In genomic region chr14:24115451-24116110, GRCh38 we compare ENCODE assay signal across 9 cellular contexts. TPM values are rescaled to one million over a fixed set of nuclear protein-coding genes. Genes with fewer than 3 reads are reported as not detected.
DNase-seq lines count a peak whose midpoint lies in the region; ATAC-seq, FAIRE-seq and TF ChIP-seq lines count a peak whose summit lies in the region.
"Had no signal": no experiment of that assay in that cellular context is flagged by ENCODE, and none has a peak within 500 bp of the region (broad histone marks: within the 10 kb centered on the region; RNA-seq: fewer than 3 reads in every experiment).

No MANE protein-coding gene starts in this region.

- ATAC-seq in HCT116 (no peak), right cardiac atrium (no peak), HG03442 (IDR thresholded peaks at IDR 0.05; ENCODE audit: unreplicated experiment) (no peak)

- TSS peak; percentile 67 for BruUV-seq in HCT116 (replicated peaks; lab: Mats Ljungman, UMichigan)

- CTCF ChIA-PET in HCT116 (lab: Charles Lee): interaction anchor here (1.2 to 2.7 kb wide), 6 partner anchors 18 to 182 kb away, joined by 3 to 11 read pairs (median 8); partner anchors contain the start of gene EMC9
- CTCF ChIA-PET in activated CD4-positive, alpha-beta memory T cell treated with anti-CD3 and anti-CD28 coated beads for 36 hours (lab: Charles Lee): interaction anchor here (0.7 to 4.6 kb wide), 17 partner anchors 7 to 218 kb away, joined by 3 to 33 read pairs (median 7); partner anchors contain the start of genes CIDEB, EMC9, IRF9 and PCK2

- no peaks in the 10 kb centered on the region for H4K20me1 ChIP-seq in HCT116 (ENCODE audit: insufficient read depth)

- peaks cover 22% of the 10 kb centered on the region for H3K4me1 Mint-ChIP-seq in activated CD4-positive, alpha-beta memory T cell treated with anti-CD3 and anti-CD28 coated beads for 36 hours (ENCODE audit: low read depth)

- H3K9ac ChIP-seq in HCT116 (ENCODE audit: low read length): peak overlapping the region; percentile 84

- peaks cover 36% of the 10 kb centered on the region for H3K36me3 Mint-ChIP-seq in activated CD4-positive, alpha-beta memory T cell treated with anti-CD3 and anti-CD28 coated beads for 36 hours

- peak overlapping the region; percentile 95 for H3K4me2 ChIP-seq in HCT116 (ENCODE audit: low read length)

- H3K4me1 ChIP-seq in HCT116 (ENCODE audit: control insufficient read depth in 1 of 2, insufficient read depth in 2 of 2, low read length in 2 of 2) (peaks cover 6 to 16% of the 10 kb centered on the region in 2 experiments; a peak in 3 of 4 replicates), right cardiac atrium (ENCODE audit: control insufficient read depth, insufficient read depth, low read length) (peaks cover 3% of the 10 kb centered on the region), small intestine (ENCODE audit: control insufficient read depth in 2 of 2, insufficient read depth in 1 of 2, low read depth in 1 of 2, low read length in 1 of 2) (peaks cover 0 to 13% of the 10 kb centered on the region in 2 donors)

- H3K4me3 Mint-ChIP-seq in activated CD4-positive, alpha-beta memory T cell treated with anti-CD3 and anti-CD28 coated beads for 36 hours: peak overlapping the region; percentile 95

- TF ChIP-seq POLR2A in HCT116 (IDR thresholded peaks at IDR 0.05; ENCODE audit: borderline replicate concordance, extremely low read depth, insufficient read depth, insufficient read length): no peak

- DNase-seq in HCT116 (ENCODE audit: low read depth, low spot score) (no peak), right cardiac atrium (peak in 1 of 3 donors; percentile 60), small intestine (no peak), NCI-H2171 (lab: John Stamatoyannopoulos, UW) (no peak), NCI-H146 treated with DMSO at 0.1 percent for 48 hours (lab: John Stamatoyannopoulos, UW; ENCODE audit: unreplicated experiment) (no peak), GM03348 (ENCODE audit: low spot score) (no peak)
- DNase-seq in activated CD4-positive, alpha-beta memory T cell treated with anti-CD3 and anti-CD28 coated beads for 36 hours: peak; percentile 26

- H3K4me3 ChIP-seq in HCT116 (replicated peaks in 1 of 2; ENCODE audit: low read depth in 1 of 2, low read length in 2 of 2): peak overlapping the region; percentile 86 to 92
- H3K4me3 ChIP-seq in right cardiac atrium (ENCODE audit: low read length): peak overlapping the region; percentile 61
- H3K4me3 ChIP-seq in small intestine (ENCODE audit: low read depth in 1 of 2, low read length in 2 of 2): peak overlapping the region; percentile 72 to 95

- H3K9me2 ChIP-seq in HCT116 (ENCODE audit: insufficient read depth): no peaks in the 10 kb centered on the region

- peak overlapping the region; percentile 23 for H2AFZ ChIP-seq in HCT116 (ENCODE audit: low read depth, low read length, poor library complexity, severe bottlenecking)

- peak overlapping the region; percentile 100 for H3K27ac Mint-ChIP-seq in activated CD4-positive, alpha-beta memory T cell treated with anti-CD3 and anti-CD28 coated beads for 36 hours

- H3K27me3 ChIP-seq in HCT116 (ENCODE audit: insufficient read depth, low read length) (no peaks in the 10 kb centered on the region), right cardiac atrium (ENCODE audit: control insufficient read depth, insufficient read depth) (no peaks in the 10 kb centered on the region), small intestine (ENCODE audit: control insufficient read depth in 2 of 2, insufficient read depth in 2 of 2, low read length in 2 of 2) (no peaks in the 10 kb centered on the region)

- POLR2A ChIA-PET in HCT116 (lab: Charles Lee): interaction anchor here (1.0 to 2.6 kb wide), 11 partner anchors 9 to 73 kb away, joined by 3 to 49 read pairs (median 8); partner anchors contain the start of genes EMC9, FITM1, IPO4 and IRF9
- POLR2A ChIA-PET in activated CD4-positive, alpha-beta memory T cell treated with anti-CD3 and anti-CD28 coated beads for 36 hours (lab: Charles Lee): interaction anchor here (1.2 to 6.6 kb wide), 14 partner anchors 9 to 158 kb away, joined by 4 to 73 read pairs (median 15); partner anchors contain the start of genes CHMP4A, EMC9, IRF9 and PCK2

- 3% methylated on average over 14 of the region's 14 CpGs for WGBS in right cardiac atrium
- 0 to 3% (median 3%) methylated on average over 14 of the region's 14 CpGs for WGBS in small intestine, 3 donors

- no peak for TF ChIP-seq RAD21 in HCT116 (IDR thresholded peaks at IDR 0.05; ENCODE audit: low read depth)

- no peaks in the 10 kb centered on the region for H3K27me3 Mint-ChIP-seq in activated CD4-positive, alpha-beta memory T cell treated with anti-CD3 and anti-CD28 coated beads for 36 hours

- intact Hi-C loops in HCT116 (cut with micrococcal nuclease) (loop anchor here (2.0 kb wide), 1 partner anchor 45 kb away; the partner anchor contains the start of gene IRF9), right cardiac atrium (cut with DNase I) (no loop called here)
- intact Hi-C loops in activated CD4-positive, alpha-beta memory T cell treated with anti-CD3 and anti-CD28 coated beads for 36 hours (cut with micrococcal nuclease): loop anchor here (1.0 to 2.0 kb wide), 5 partner anchors 21 to 646 kb away; partner anchors contain the start of genes CARMIL3, GMPR2, IPO4 and NEDD8

- H3K9me3 ChIP-seq in HCT116 (ENCODE audit: control insufficient read depth in 1 of 2, insufficient read depth in 1 of 2, low read depth in 1 of 2, low read length in 2 of 2): no peaks in the 10 kb centered on the region
- no peaks in the 10 kb centered on the region for H3K9me3 ChIP-seq in right cardiac atrium (ENCODE audit: control insufficient read depth, low read length)
- H3K9me3 ChIP-seq in small intestine (ENCODE audit: control insufficient read depth, low read depth): no peaks in the 10 kb centered on the region

- H3K36me3 ChIP-seq in HCT116 (ENCODE audit: control insufficient read depth in 1 of 2, insufficient read depth in 2 of 2, low read length in 2 of 2) (peaks cover 10 to 14% of the 10 kb centered on the region in 2 experiments), small intestine (ENCODE audit: control insufficient read depth in 2 of 2, insufficient read depth in 2 of 2, low read length in 2 of 2) (peaks cover 1 to 7% of the 10 kb centered on the region in 2 donors)

- H3K9me3 Mint-ChIP-seq in activated CD4-positive, alpha-beta memory T cell treated with anti-CD3 and anti-CD28 coated beads for 36 hours: no peaks in the 10 kb centered on the region

- H3K27ac ChIP-seq in HCT116 (ENCODE audit: low read depth, low read length) (peak overlapping the region; percentile 97), right cardiac atrium (ENCODE audit: low read length) (peak overlapping the region; percentile 61), small intestine (ENCODE audit: low read depth in 1 of 2, low read length in 1 of 2) (peak overlapping the region; percentile 84 to 100)

- FAIRE-seq in small intestine (lab: Jason Lieb, UNC): no peak
- FAIRE-seq: colon had no signal

- H3K79me2 ChIP-seq in HCT116 (ENCODE audit: insufficient read depth, low read length): peaks cover 14% of the 10 kb centered on the region; the same call in 1 of the 2 replicates

- RAD21 ChIA-PET in HCT116 (lab: Charles Lee; ENCODE audit: low non-redundant PET in 1 of 2, low total read pairs in 2 of 2, uncharacterized antibody in 2 of 2, unreplicated experiment in 2 of 2): interaction anchor here (0.5 to 1.6 kb wide), 4 partner anchors 22 to 450 kb away, joined by 3 to 10 read pairs (median 4); partner anchors contain the start of gene EMC9 (in 1 of the 2)

- TF ChIP-seq CTCF in HCT116 (IDR thresholded peaks at IDR 0.05 in 2 of 3, conservative IDR thresholded peaks at IDR 0.05 in 1 of 3; ENCODE audit: borderline replicate concordance in 1 of 3, insufficient read depth in 1 of 3, low read depth in 2 of 3, low read length in 2 of 3): no peak

TF ChIP-seq in HCT116, 20 proteins besides CTCF, POLR2A, EP300 and RAD21 (continues in another document):
- TF ChIP-seq POLR2AphosphoS5 (IDR thresholded peaks at IDR 0.05; ENCODE audit: low read depth, low read length): no peak
- no peak for TF ChIP-seq ELF1 (IDR thresholded peaks at IDR 0.05; ENCODE audit: borderline replicate concordance, low read depth)
- TF ChIP-seq ZNF274 (IDR thresholded peaks at IDR 0.05; ENCODE audit: low read depth, low read length): no peak
- TF ChIP-seq, protein P1, sequence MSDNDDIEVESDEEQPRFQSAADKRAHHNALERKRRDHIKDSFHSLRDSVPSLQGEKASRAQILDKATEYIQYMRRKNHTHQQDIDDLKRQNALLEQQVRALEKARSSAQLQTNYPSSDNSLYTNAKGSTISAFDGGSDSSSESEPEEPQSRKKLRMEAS (IDR thresholded peaks at IDR 0.05): no peak
- no peak for TF ChIP-seq SRF (IDR thresholded peaks at IDR 0.05; ENCODE audit: low read depth)

RNA-seq across cellular contexts. Expression of gene NRL, which starts 0.8 kb away (rescaled TPM):
- total RNA-seq in HCT116 (2021; ENCODE audit: unreplicated experiment): 0.66 TPM
- polyA plus RNA-seq in HCT116 (2012): 0.50 and 0.68 TPM in 2 replicates
- 1 to 10 TPM; 1.2 to 1.9 TPM for total RNA-seq in activated CD4-positive, alpha-beta memory T cell treated with anti-CD3 and anti-CD28 coated beads for 36 hours
- total RNA-seq in right cardiac atrium: 1 to 10 TPM in 3 of 4 donors, under 1 TPM in 1; 0.79 to 2.9 (median 2.4) TPM
- polyA plus RNA-seq in right cardiac atrium: 2.6 TPM
- polyA plus RNA-seq in small intestine: 1 to 10 TPM; 2.4 to 4.0 (median 2.9) TPM

RNA-seq across cellular contexts. Expression of gene DCAF11, which starts 1.0 kb away (rescaled TPM):
- total RNA-seq in HCT116 (2021; ENCODE audit: unreplicated experiment) (47.5 TPM), right cardiac atrium (10 to 100 TPM; 50.6 to 70.7 (median 62.6) TPM)
- polyA plus RNA-seq in HCT116 (2012): 40.1 and 45.9 TPM in 2 replicates
- 10 to 100 TPM; 85.6 to 91.8 TPM for total RNA-seq in activated CD4-positive, alpha-beta memory T cell treated with anti-CD3 and anti-CD28 coated beads for 36 hours
- polyA plus RNA-seq in right cardiac atrium (33.1 TPM), small intestine (100 to 1,000 TPM in 1 of 3 donors, 10 to 100 TPM in 2; 72.1 to 122 (median 76.3) TPM)

RNA-seq across cellular contexts. Expression of gene FITM1, which starts 14.9 kb away (rescaled TPM):
- 0.81 TPM for total RNA-seq in HCT116 (2021; ENCODE audit: unreplicated experiment)
- polyA plus RNA-seq in HCT116 (2012): 0.26 and 0.62 TPM in 2 replicates
- total RNA-seq in activated CD4-positive, alpha-beta memory T cell treated with anti-CD3 and anti-CD28 coated beads for 36 hours: under 1 TPM in 1 of 2 experiments, not detected in 1; 0.86 TPM
- 100 to 1,000 TPM in 3 of 4 donors, 10 to 100 TPM in 1; 87.4 to 178 (median 134) TPM for total RNA-seq in right cardiac atrium
- 224 TPM for polyA plus RNA-seq in right cardiac atrium
- 1 to 10 TPM; 2.4 to 5.8 (median 5.1) TPM for polyA plus RNA-seq in small intestine

RNA-seq across cellular contexts. Expression of gene PSME1, which starts 20.4 kb away (rescaled TPM):
- total RNA-seq in HCT116 (2021; ENCODE audit: unreplicated experiment) (174 TPM), right cardiac atrium (100 to 1,000 TPM in 3 of 4 donors, 10 to 100 TPM in 1; 99.8 to 112 (median 103) TPM)
- polyA plus RNA-seq in HCT116 (2012): 121 and 140 TPM in 2 replicates
- total RNA-seq in activated CD4-positive, alpha-beta memory T cell treated with anti-CD3 and anti-CD28 coated beads for 36 hours: 100 to 1,000 TPM; 403 to 427 TPM
- polyA plus RNA-seq in right cardiac atrium (141 TPM), small intestine (100 to 1,000 TPM; 431 to 576 (median 503) TPM)

RNA-seq across cellular contexts. Expression of gene PCK2, which starts 21.5 kb away (rescaled TPM):
- total RNA-seq in HCT116 (2021; ENCODE audit: unreplicated experiment) (94.1 TPM), right cardiac atrium (10 to 100 TPM in 1 of 4 donors, 1 to 10 TPM in 3; 4.0 to 11.0 (median 5.3) TPM)
- polyA plus RNA-seq in HCT116 (2012): 137 and 142 TPM in 2 replicates
- total RNA-seq in activated CD4-positive, alpha-beta memory T cell treated with anti-CD3 and anti-CD28 coated beads for 36 hours: 100 to 1,000 TPM; 118 to 125 TPM
- polyA plus RNA-seq in right cardiac atrium (3.5 TPM), small intestine (100 to 1,000 TPM; 227 to 870 (median 380) TPM)

Comparison
In these comparisons a context has a peak if more than half of its experiments do, and no peak if none do; other contexts are left out.
1. RNA of gene FITM1, which starts 14.9 kb away (total RNA-seq): 87.4 to 178 TPM in right cardiac atrium; 0.86 TPM in activated CD4-positive, alpha-beta memory T cell treated with anti-CD3 and anti-CD28 coated beads for 36 hours and 0.81 TPM in HCT116 (single experiment); every median in the first group is over 10 times any median in the second.
2. intact Hi-C loops: an anchor here in HCT116 (2.0 kb wide) and activated CD4-positive, alpha-beta memory T cell treated with anti-CD3 and anti-CD28 coated beads for 36 hours (1.0 to 2.0 kb wide); none called in right cardiac atrium.
3. Peak in every context shown above with its lines, with median percentiles within 50 percentile points of each other: H3K27ac ChIP-seq and H3K4me3 ChIP-seq.